Comparison of ENCODE assay signal across 8 cellular contexts in the genomic region with DNA sequence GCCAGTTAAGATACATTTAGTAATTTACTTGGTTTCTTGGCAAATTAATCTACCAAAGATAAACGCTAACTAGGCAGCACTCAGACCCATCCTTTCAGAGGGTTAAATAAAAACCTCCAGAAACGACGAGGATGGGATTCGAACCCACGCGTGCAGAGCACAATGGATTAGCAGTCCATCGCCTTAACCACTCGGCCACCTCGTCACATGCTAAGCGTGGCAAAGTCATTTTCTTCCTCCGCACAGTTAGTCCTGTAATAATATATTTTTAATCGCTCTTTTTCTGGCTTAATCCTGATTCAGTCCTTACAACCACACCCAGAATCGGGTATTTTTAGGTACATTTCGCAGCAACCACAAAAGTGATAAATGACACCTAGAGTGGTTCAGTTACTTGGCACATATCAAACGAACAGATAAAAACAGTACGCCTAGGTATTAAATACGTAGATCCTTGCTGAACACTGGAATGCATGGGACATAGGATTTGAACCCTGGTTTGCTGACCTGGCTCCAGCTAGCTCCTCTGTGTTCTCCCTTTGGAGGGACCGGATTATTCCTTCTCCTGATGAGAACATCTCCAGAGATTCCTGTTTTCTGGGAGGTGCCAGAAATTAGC.
DNase-seq lines count a peak whose midpoint lies in the region; ATAC-seq, FAIRE-seq and TF ChIP-seq lines count a peak whose summit lies in the region.

No MANE protein-coding gene starts in this region.

- no peak overlapping the region for H3K27ac ChIP-seq in CD8-positive, alpha-beta T cell (ENCODE audit: low read depth, low read length)

- H3K36me3 Mint-ChIP-seq in nephron progenitor cell (ENCODE audit: low read depth): no peaks in the 10 kb centered on the region
- no peaks in the 10 kb centered on the region for H3K36me3 Mint-ChIP-seq in CD8-positive, alpha-beta T cell

- H3K4me3 ChIP-seq in GM12865 (ENCODE audit: low read depth, low read length): no peak overlapping the region
- H3K4me3 ChIP-seq in bronchial epithelial cell (ENCODE audit: low read depth, low read length): peak overlapping the region; percentile 31
- no peak overlapping the region for H3K4me3 ChIP-seq in CD8-positive, alpha-beta T cell (ENCODE audit: low read depth, low read length)

- ATAC-seq in CD8-positive, alpha-beta T cell: no peak
- ATAC-seq in GM19324 (IDR thresholded peaks at IDR 0.05; ENCODE audit: low FRiP score, unreplicated experiment): no peak

- no peak for FAIRE-seq in bronchial epithelial cell (lab: Jason Lieb, UNC)

- CTCF ChIA-PET in CD8-positive, alpha-beta T cell (lab: Charles Lee): no interaction called here

- no peak overlapping the region for H3K27ac Mint-ChIP-seq in nephron progenitor cell
- no peak overlapping the region for H3K27ac Mint-ChIP-seq in CD8-positive, alpha-beta T cell

- H3K9me3 Mint-ChIP-seq in nephron progenitor cell: peaks cover 10% of the 10 kb centered on the region
- peaks cover 7% of the 10 kb centered on the region for H3K9me3 Mint-ChIP-seq in CD8-positive, alpha-beta T cell

- no peaks in the 10 kb centered on the region for H3K36me3 ChIP-seq in bronchial epithelial cell (ENCODE audit: control insufficient read depth, insufficient read depth, low read length)
- H3K36me3 ChIP-seq in CD8-positive, alpha-beta T cell (ENCODE audit: insufficient read depth, low read length): no peaks in the 10 kb centered on the region

- TF ChIP-seq CTCF in GM12865 (IDR thresholded peaks at IDR 0.05; ENCODE audit: insufficient read depth, low read depth, low read length, missing control alignments) (no peak), bronchial epithelial cell (IDR thresholded peaks at IDR 0.05; ENCODE audit: insufficient read depth, low read length, severe bottlenecking) (no peak), nephron progenitor cell (IDR thresholded peaks at IDR 0.05) (no peak)
- no peak for TF ChIP-seq CTCF in CD8-positive, alpha-beta T cell (IDR thresholded peaks at IDR 0.05)

- intact Hi-C loops in CD8-positive, alpha-beta T cell (cut with DNase I, micrococcal nuclease): no loop called here

- no peaks in the 10 kb centered on the region for H3K9me3 ChIP-seq in CD8-positive, alpha-beta T cell (ENCODE audit: low read length)

- peaks cover 9% of the 10 kb centered on the region for H3K4me1 Mint-ChIP-seq in nephron progenitor cell
- no peaks in the 10 kb centered on the region for H3K4me1 Mint-ChIP-seq in CD8-positive, alpha-beta T cell (ENCODE audit: low read depth)

- H3K27me3 ChIP-seq in bronchial epithelial cell (ENCODE audit: control insufficient read depth, insufficient read depth, low read length): no peaks in the 10 kb centered on the region
- peaks cover 6% of the 10 kb centered on the region for H3K27me3 ChIP-seq in CD8-positive, alpha-beta T cell (ENCODE audit: insufficient read depth, low read length)

- peak; percentile 85 for DNase-seq in A172 (ENCODE audit: low spot score)
- DNase-seq in GM12865 (ENCODE audit: low read depth): peak; percentile 46
- peak; percentile 96 for DNase-seq in NCI-H748 treated with DMSO at 0.1 percent for 48 hours (lab: John Stamatoyannopoulos, UW)
- DNase-seq in bronchial epithelial cell (ENCODE audit: low read depth): peak; percentile 50
- DNase-seq in nephron progenitor cell: peak; percentile 49
- DNase-seq in CD8-positive, alpha-beta T cell: no peak
- DNase-seq in NCI-H2196 treated with DMSO at 0.1 percent for 48 hours (lab: John Stamatoyannopoulos, UW; ENCODE audit: unreplicated experiment): no peak

- peak overlapping the region; percentile 80 for H3K4me3 Mint-ChIP-seq in nephron progenitor cell
- H3K4me3 Mint-ChIP-seq in CD8-positive, alpha-beta T cell: no peak overlapping the region

- POLR2A ChIA-PET in CD8-positive, alpha-beta T cell (lab: Charles Lee): no interaction called here

- no peaks in the 10 kb centered on the region for H3K4me1 ChIP-seq in CD8-positive, alpha-beta T cell (ENCODE audit: insufficient read depth, low read length)

- H3K27me3 Mint-ChIP-seq in nephron progenitor cell (ENCODE audit: low read depth, poor library complexity): peaks cover 45% of the 10 kb centered on the region
- peaks cover 35% of the 10 kb centered on the region for H3K27me3 Mint-ChIP-seq in CD8-positive, alpha-beta T cell (ENCODE audit: low read depth)

Comparison
In these comparisons a context has a peak if more than half of its experiments do, and no peak if none do; other contexts are left out.
1. DNase-seq: peak in A172 (single experiment), GM12865 (single experiment), NCI-H748 treated with DMSO at 0.1 percent for 48 hours (single experiment), bronchial epithelial cell (single experiment) and nephron progenitor cell (single experiment); none in CD8-positive, alpha-beta T cell (0 of 7) and NCI-H2196 treated with DMSO at 0.1 percent for 48 hours (single experiment).